12 cellular contexts compared by ENCODE assay signal in the genomic region with DNA sequence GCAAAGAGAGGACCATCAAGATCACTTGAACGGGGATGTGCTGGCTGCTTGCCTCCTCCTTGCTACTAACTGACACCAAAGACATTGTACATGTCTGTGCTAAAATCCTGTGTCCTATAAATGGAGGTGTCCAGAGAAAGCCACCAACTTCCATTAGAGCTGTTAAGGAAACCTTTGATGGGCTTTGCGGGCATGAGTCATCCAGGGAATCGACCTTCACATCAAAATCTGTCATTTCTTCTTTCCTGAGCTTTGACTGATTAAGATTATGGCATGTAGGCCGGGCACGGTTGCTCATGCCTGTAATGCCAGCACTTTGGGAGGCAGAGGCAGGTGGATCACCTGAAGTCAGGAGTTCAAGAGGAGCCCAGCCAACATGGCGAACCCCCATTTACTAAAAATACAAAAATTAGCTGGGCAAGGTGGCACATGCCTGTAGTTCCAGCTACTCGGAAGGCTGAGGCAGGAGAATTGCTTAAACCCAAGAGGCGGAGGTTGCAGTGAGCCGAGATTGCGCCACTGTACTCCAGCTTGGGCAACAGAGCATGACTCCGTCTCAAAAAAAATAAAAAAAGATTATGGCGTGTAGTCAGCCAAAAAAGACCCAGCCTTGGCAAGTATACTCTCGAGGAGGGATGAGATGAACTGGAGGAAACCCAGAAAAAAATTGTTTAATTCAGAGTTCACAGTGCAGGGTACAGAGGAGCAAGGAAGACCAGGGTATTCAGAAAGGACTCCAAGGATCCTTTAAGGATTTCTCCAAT.
DNase-seq lines count a peak whose midpoint lies in the region; ATAC-seq and TF ChIP-seq lines count a peak whose summit lies in the region.
"Had no signal": no experiment of that assay in that cellular context is flagged by ENCODE, and none has a peak within 500 bp of the region (broad histone marks: within the 10 kb centered on the region; RNA-seq: fewer than 3 reads in every experiment).

No MANE protein-coding gene starts in this region.

- H3K36me3 ChIP-seq in esophagus squamous epithelium (peaks cover 0 to 45% (median 5%) of the 10 kb centered on the region in 3 donors), neural progenitor cell (no peaks in the 10 kb centered on the region)
- H3K36me3 ChIP-seq: BE2C had no signal

- H3K4me1 ChIP-seq in esophagus squamous epithelium = peaks cover 0 to 33% (median 11%) of the 10 kb centered on the region in 3 donors
- H3K4me1 ChIP-seq in neural progenitor cell = no peaks in the 10 kb centered on the region
- H3K4me1 ChIP-seq: BE2C had no signal

- H3K27ac ChIP-seq in esophagus squamous epithelium (peak overlapping the region; percentile 9 to 75 (median 42)), neural progenitor cell (no peak overlapping the region)

- H2AFZ ChIP-seq in neural progenitor cell (replicated peaks) = no peak overlapping the region

- TF ChIP-seq CTCF in CD14-positive monocyte (IDR thresholded peaks at IDR 0.05) (no peak), esophagus squamous epithelium (IDR thresholded peaks at IDR 0.05) (no peak), neural progenitor cell (IDR thresholded peaks at IDR 0.05) (no peak)

- WGBS in esophagus squamous epithelium, 2 donors = 33 to 36% methylated on average over 12 to 13 of the region's 13 CpGs

- no peak overlapping the region for H3K9ac ChIP-seq in neural progenitor cell

- no peaks in the 10 kb centered on the region for H3F3A ChIP-seq in neural progenitor cell (ENCODE audit: low read depth)

- H3K27ac Mint-ChIP-seq in CD14-positive monocyte = peak overlapping the region; percentile 91 to 99 (median 97)
- peak overlapping the region; percentile 85 for H3K27ac Mint-ChIP-seq in neural progenitor cell
- H3K27ac Mint-ChIP-seq: HFFc6 had no signal

- H3K27me3 Mint-ChIP-seq in CD14-positive monocyte (ENCODE audit: low read depth in 3 of 3) (peaks cover 0 to 3% (median 3%) of the 10 kb centered on the region in 3 donors), neural progenitor cell (ENCODE audit: insufficient read depth, low read depth) (peaks cover 12% of the 10 kb centered on the region)

- H3K9me3 ChIP-seq in esophagus squamous epithelium (no peaks in the 10 kb centered on the region), neural progenitor cell (ENCODE audit: low read depth) (no peaks in the 10 kb centered on the region)
- H3K9me3 ChIP-seq: BE2C had no signal

- ATAC-seq in GM21381 (IDR thresholded peaks at IDR 0.05; ENCODE audit: unreplicated experiment) = no peak
- ATAC-seq in HG03139 (IDR thresholded peaks at IDR 0.05; ENCODE audit: unreplicated experiment) = no peak

- peak overlapping the region in 1 of 2 donors; percentile 55 for H3K4me3 Mint-ChIP-seq in CD14-positive monocyte
- H3K4me3 Mint-ChIP-seq in neural progenitor cell = no peak overlapping the region
- H3K4me3 Mint-ChIP-seq: HFFc6 had no signal

- peak; percentile 86 for DNase-seq in CD14-positive monocyte (ENCODE audit: low spot score)
- peak; percentile 70 for DNase-seq in NOMO-1 treated with DMSO at 0.1 percent for 48 hours (lab: John Stamatoyannopoulos, UW; ENCODE audit: unreplicated experiment)
- peak; percentile 1 for DNase-seq in esophagus squamous epithelium (lab: John Stamatoyannopoulos, UW)
- no peak for DNase-seq in neural progenitor cell (ENCODE audit: low spot score)
- DNase-seq in NCI-H1092 treated with DMSO at 0.1 percent for 48 hours (lab: John Stamatoyannopoulos, UW) = no peak
- DNase-seq in central memory CD4-positive, alpha-beta T cell = no peak
- DNase-seq: activated naive CD4-positive, alpha-beta T cell treated with Interleukin-2 at 50 U/mL for 16 hours; BE2C; DMS79 treated with DMSO at 0.1 percent for 48 hours; HFFc6 had no signal

- intact Hi-C loops in CD14-positive monocyte (cut with micrococcal nuclease) = loop anchor here in 1 of 2 donors (10.0 kb wide), 2 partner anchors 116 to 174 kb away; a partner anchor contains a TSS
- intact Hi-C loops in esophagus squamous epithelium (cut with DNase I) = no loop called here

- H3K36me3 Mint-ChIP-seq in CD14-positive monocyte (no peaks in the 10 kb centered on the region), neural progenitor cell (peaks cover 36% of the 10 kb centered on the region)

- no peak overlapping the region for H3K4me3 ChIP-seq in esophagus squamous epithelium
- no peak overlapping the region for H3K4me3 ChIP-seq in neural progenitor cell

- H4K20me1 ChIP-seq in neural progenitor cell (ENCODE audit: low read depth) = no peaks in the 10 kb centered on the region

- H3K9me3 Mint-ChIP-seq in CD14-positive monocyte (peaks cover 0 to 5% (median 0%) of the 10 kb centered on the region in 7 donors), neural progenitor cell (peaks cover 14% of the 10 kb centered on the region)

- no peak overlapping the region for H3K4me2 ChIP-seq in neural progenitor cell

- H3K4me1 Mint-ChIP-seq in CD14-positive monocyte (peaks cover 25% of the 10 kb centered on the region), neural progenitor cell (no peaks in the 10 kb centered on the region)

- TF ChIP-seq POLR2A in esophagus squamous epithelium (IDR thresholded peaks at IDR 0.05) = no peak

- no peaks in the 10 kb centered on the region for H3K79me2 ChIP-seq in neural progenitor cell (ENCODE audit: low read depth)

- H3K27me3 ChIP-seq in esophagus squamous epithelium (no peaks in the 10 kb centered on the region), neural progenitor cell (no peaks in the 10 kb centered on the region)
- H3K27me3 ChIP-seq: BE2C had no signal

Comparison
In these comparisons a context has a peak if more than half of its experiments do, and no peak if none do; other contexts are left out.
1. DNase-seq: peak in CD14-positive monocyte (single experiment), NOMO-1 treated with DMSO at 0.1 percent for 48 hours (single experiment) and esophagus squamous epithelium (single experiment); none in neural progenitor cell (single experiment), NCI-H1092 treated with DMSO at 0.1 percent for 48 hours (single experiment) and central memory CD4-positive, alpha-beta T cell (single experiment).